Comparison of ENCODE assay signal across 1 cellular context in the genomic region with DNA sequence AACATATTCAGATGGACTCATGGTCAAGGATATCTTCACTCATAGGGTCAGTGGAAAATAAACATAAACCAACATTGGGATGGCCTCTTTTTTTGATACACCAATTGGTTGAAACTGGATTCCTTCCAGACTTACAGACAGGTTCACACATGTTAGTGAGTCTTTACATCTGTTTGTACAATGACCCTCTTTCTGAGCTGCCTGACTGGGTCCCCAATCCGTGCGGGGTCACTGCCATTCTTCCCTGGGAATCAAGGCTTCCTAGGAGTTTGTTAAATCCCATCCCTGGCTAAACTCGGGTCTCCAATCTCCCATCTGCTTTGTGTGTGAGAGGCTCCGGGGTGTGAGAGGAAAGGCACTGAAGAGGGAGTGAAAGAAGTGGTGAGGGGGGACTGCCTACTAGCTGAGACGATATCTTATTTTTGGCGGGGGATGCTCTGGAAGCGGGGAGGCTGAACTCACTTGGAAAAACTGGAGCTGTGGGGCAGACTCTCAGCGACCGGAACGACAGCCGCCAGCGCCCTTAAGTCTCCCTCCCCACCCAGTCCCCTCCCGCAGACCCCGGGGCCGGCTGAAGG.
TF ChIP-seq lines count a peak whose summit lies in the region.

No MANE protein-coding gene starts in this region.

TF ChIP-seq in H1, 55 proteins besides CTCF, POLR2A, EP300 and RAD21:
- TF ChIP-seq, protein P1, sequence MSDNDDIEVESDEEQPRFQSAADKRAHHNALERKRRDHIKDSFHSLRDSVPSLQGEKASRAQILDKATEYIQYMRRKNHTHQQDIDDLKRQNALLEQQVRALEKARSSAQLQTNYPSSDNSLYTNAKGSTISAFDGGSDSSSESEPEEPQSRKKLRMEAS (IDR thresholded peaks at IDR 0.05): no peak
- TF ChIP-seq, protein P2, sequence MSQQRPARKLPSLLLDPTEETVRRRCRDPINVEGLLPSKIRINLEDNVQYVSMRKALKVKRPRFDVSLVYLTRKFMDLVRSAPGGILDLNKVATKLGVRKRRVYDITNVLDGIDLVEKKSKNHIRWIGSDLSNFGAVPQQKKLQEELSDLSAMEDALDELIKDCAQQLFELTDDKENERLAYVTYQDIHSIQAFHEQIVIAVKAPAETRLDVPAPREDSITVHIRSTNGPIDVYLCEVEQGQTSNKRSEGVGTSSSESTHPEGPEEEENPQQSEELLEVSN (IDR thresholded peaks at IDR 0.05): no peak
- TF ChIP-seq EGR1 (IDR thresholded peaks at IDR 0.05; ENCODE audit: borderline replicate concordance, low read depth, low read length) (no peak), PHF8 (conservative IDR thresholded peaks at IDR 0.05; ENCODE audit: low read depth, low read length) (peak; percentile 50; the same call in 1 of the 2 replicates), TAF7 (optimal IDR thresholded peaks at IDR 0.05; ENCODE audit: borderline replicate concordance, low read depth, low read length) (peak; percentile 56)
